12 cellular contexts compared by ENCODE assay signal in the genomic region with DNA sequence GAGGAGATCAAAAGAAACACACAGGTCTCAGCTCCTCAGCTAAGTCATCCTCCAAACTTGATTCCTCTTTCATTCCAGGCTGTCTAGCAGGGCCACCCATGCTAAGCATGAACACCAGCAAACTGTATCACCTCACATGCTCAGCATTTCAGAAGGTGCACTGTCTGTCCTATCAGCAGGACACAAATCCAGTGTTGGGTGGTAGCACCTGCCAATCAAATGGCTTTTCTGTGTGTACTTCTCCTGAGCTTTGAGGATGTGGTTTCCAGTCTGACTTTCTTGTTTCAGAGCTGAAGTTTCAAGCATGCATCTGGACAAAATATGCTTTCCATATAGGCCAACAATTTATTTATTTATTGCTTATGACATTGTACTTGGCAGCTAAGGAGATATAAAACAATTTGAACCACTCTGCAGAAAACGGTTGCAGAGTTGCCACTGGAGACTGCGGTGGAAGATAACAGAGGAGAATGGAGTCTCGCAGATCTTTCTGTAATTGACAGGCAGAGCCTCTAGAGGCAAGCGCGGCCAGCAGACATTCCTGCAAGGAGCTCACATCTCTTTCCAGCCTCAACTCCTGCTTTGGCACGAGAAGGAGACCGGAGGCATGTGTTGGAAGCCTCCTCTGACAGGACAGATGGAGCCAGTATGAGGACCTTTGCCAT.
DNase-seq lines count a peak whose midpoint lies in the region; ATAC-seq and TF ChIP-seq lines count a peak whose summit lies in the region.
"Had no signal": no experiment of that assay in that cellular context is flagged by ENCODE, and none has a peak within 500 bp of the region (broad histone marks: within the 10 kb centered on the region; RNA-seq: fewer than 3 reads in every experiment).

No MANE protein-coding gene starts in this region.

- intact Hi-C loops in CD4-positive, alpha-beta T cell (cut with DNase I, micrococcal nuclease) = no loop called here
- intact Hi-C loops in esophagus muscularis mucosa (cut with DNase I) = no loop called here
- intact Hi-C loops in left cardiac atrium (cut with DNase I) = no loop called here
- intact Hi-C loops in colonic mucosa (cut with DNase I) = no loop called here

- CTCF ChIA-PET in CD4-positive, alpha-beta T cell (lab: Charles Lee) = no interaction called here

- no peak for TF ChIP-seq CTCF in CD4-positive, alpha-beta T cell (IDR thresholded peaks at IDR 0.05)
- peak; percentile 21; the same call in 1 of the 2 replicates for TF ChIP-seq CTCF in HFFc6 (IDR thresholded peaks at IDR 0.05)
- TF ChIP-seq CTCF in esophagus muscularis mucosa (IDR thresholded peaks at IDR 0.05) = no peak
- no peak for TF ChIP-seq CTCF in colonic mucosa (IDR thresholded peaks at IDR 0.05)

- H3K9me3 ChIP-seq in CD4-positive, alpha-beta T cell (ENCODE audit: control insufficient read depth, low read length) = no peaks in the 10 kb centered on the region
- H3K9me3 ChIP-seq in esophagus muscularis mucosa (no peaks in the 10 kb centered on the region), colonic mucosa (no peaks in the 10 kb centered on the region)

- peaks cover 7% of the 10 kb centered on the region for H3K4me1 Mint-ChIP-seq in CD4-positive, alpha-beta T cell (ENCODE audit: low read depth)
- H3K4me1 Mint-ChIP-seq in HFFc6 (ENCODE audit: low read depth) = peaks cover 28% of the 10 kb centered on the region
- H3K4me1 Mint-ChIP-seq: naive B cell had no signal

- H3K27ac ChIP-seq in CD4-positive, alpha-beta T cell (ENCODE audit: low read depth, low read length) = no peak overlapping the region
- H3K27ac ChIP-seq in esophagus muscularis mucosa (replicated peaks in 1 of 4) (no peak overlapping the region), colonic mucosa (no peak overlapping the region)

- no peaks in the 10 kb centered on the region for H3K27me3 Mint-ChIP-seq in CD4-positive, alpha-beta T cell
- H3K27me3 Mint-ChIP-seq in HFFc6 (ENCODE audit: insufficient read depth) = peaks cover 21% of the 10 kb centered on the region

- ATAC-seq in CD4-positive, alpha-beta T cell (ENCODE audit: poor library complexity) = peak; percentile 49
- ATAC-seq in GM19023 (IDR thresholded peaks at IDR 0.05; ENCODE audit: unreplicated experiment) (peak; percentile 78), HG03439 (IDR thresholded peaks at IDR 0.05; ENCODE audit: unreplicated experiment) (peak; percentile 79), left cardiac atrium (no peak)
- ATAC-seq: K562 had no signal

- H3K9ac ChIP-seq in colonic mucosa (ENCODE audit: low read depth in 2 of 2, low read length in 2 of 2) = no peak overlapping the region

- H3K4me3 ChIP-seq in esophagus muscularis mucosa (no peak overlapping the region), colonic mucosa (no peak overlapping the region)
- H3K4me3 ChIP-seq: K562 had no signal

- POLR2A ChIA-PET in CD4-positive, alpha-beta T cell (lab: Charles Lee) = no interaction called here

- H3K36me3 ChIP-seq in esophagus muscularis mucosa (no peaks in the 10 kb centered on the region), colonic mucosa (no peaks in the 10 kb centered on the region)

- no peak overlapping the region for H3K27ac Mint-ChIP-seq in CD4-positive, alpha-beta T cell
- H3K27ac Mint-ChIP-seq in HFFc6 = no peak overlapping the region
- H3K27ac Mint-ChIP-seq: naive B cell had no signal

- no peaks in the 10 kb centered on the region for H3K27me3 ChIP-seq in CD4-positive, alpha-beta T cell (ENCODE audit: control insufficient read depth, insufficient read depth, low read length)
- H3K27me3 ChIP-seq in esophagus muscularis mucosa = no peaks in the 10 kb centered on the region
- no peaks in the 10 kb centered on the region for H3K27me3 ChIP-seq in colonic mucosa

- 86% methylated on average over 7 of the region's 7 CpGs for WGBS in esophagus muscularis mucosa

- TF ChIP-seq POLR2A in esophagus muscularis mucosa (IDR thresholded peaks at IDR 0.05; ENCODE audit: low read depth) = no peak

- H3K4me1 ChIP-seq in esophagus muscularis mucosa (no peaks in the 10 kb centered on the region), colonic mucosa (no peaks in the 10 kb centered on the region)

- no peak overlapping the region for H3K4me3 Mint-ChIP-seq in CD4-positive, alpha-beta T cell
- H3K4me3 Mint-ChIP-seq in HFFc6 = no peak overlapping the region

- H3K36me3 Mint-ChIP-seq in CD4-positive, alpha-beta T cell (ENCODE audit: low read depth) = no peaks in the 10 kb centered on the region
- H3K36me3 Mint-ChIP-seq in HFFc6 (ENCODE audit: low read depth) = no peaks in the 10 kb centered on the region
- H3K36me3 Mint-ChIP-seq: naive B cell had no signal

- no peaks in the 10 kb centered on the region for H3K9me3 Mint-ChIP-seq in CD4-positive, alpha-beta T cell
- H3K9me3 Mint-ChIP-seq in HFFc6 = no peaks in the 10 kb centered on the region; the same call in 1 of the 2 replicates

- DNase-seq in CD4-positive, alpha-beta T cell = no peak
- DNase-seq in HFFc6 (no peak), T-helper 1 cell (no peak), esophagus muscularis mucosa (ENCODE audit: extremely low spot score) (no peak), left cardiac atrium (no peak), colonic mucosa (no peak)
- DNase-seq: activated naive CD4-positive, alpha-beta T cell; naive B cell; NCI-H774 had no signal

- no peak for TF ChIP-seq EP300 in esophagus muscularis mucosa (IDR thresholded peaks at IDR 0.05)

Comparison
In these comparisons a context has a peak if more than half of its experiments do, and no peak if none do; other contexts are left out.
1. ATAC-seq: peak in CD4-positive, alpha-beta T cell (single experiment), GM19023 (single experiment) and HG03439 (single experiment); none in left cardiac atrium (0 of 2).